In genomic region chr19:2813235-2814160, GRCh38 we compare ENCODE assay signal across 1 cellular context.
A peak's percentile ranks its signal among the peaks of the same experiment; 100 is the strongest.
TF ChIP-seq lines count a peak whose summit lies in the region.

No MANE protein-coding gene starts in this region.

TF ChIP-seq in HEK293, 187 proteins besides CTCF, POLR2A, EP300 and RAD21 (continued from another document):
- TF ChIP-seq SCRT2 (tag by site-specific recombination; IDR thresholded peaks at IDR 0.05), result 0 out of 2 replicates have a peak, but pooled peaks have one; percentile 31
